Comparison of ENCODE assay signal across 8 cellular contexts in genomic region chr5:109479260-109479860, GRCh38.
A peak's percentile ranks its signal among the peaks of the same experiment; 100 is the strongest.
DNase-seq lines count a peak whose midpoint lies in the region; ATAC-seq and TF ChIP-seq lines count a peak whose summit lies in the region.

No MANE protein-coding gene starts in this region.

- H3K4me2 ChIP-seq in mesendoderm (ENCODE audit: low read length), result no peak overlapping the region

- no peaks in the 10 kb centered on the region for H3K27me3 ChIP-seq in mesendoderm (ENCODE audit: insufficient read depth, low read length, poor library complexity)

- no peak overlapping the region for H2BK120ac ChIP-seq in mesendoderm (ENCODE audit: low read depth, low read length)

- H3K79me2 ChIP-seq in mesendoderm (ENCODE audit: control insufficient read depth, insufficient read depth, low read length), result no peaks in the 10 kb centered on the region

- TF ChIP-seq CTCF in AG09319 (IDR thresholded peaks at IDR 0.05; ENCODE audit: low read depth, low read length) (peak; percentile 47), fibroblast of the aortic adventitia (IDR thresholded peaks at IDR 0.05; ENCODE audit: insufficient read depth, low read length) (peak; percentile 48)

- no peak overlapping the region for H3K18ac ChIP-seq in mesendoderm (ENCODE audit: low read length)

- no peak overlapping the region for H3K23ac ChIP-seq in mesendoderm (ENCODE audit: low read length)

- no peak overlapping the region for H3K4ac ChIP-seq in mesendoderm (ENCODE audit: low read depth, low read length)

- ATAC-seq in GM19468 (IDR thresholded peaks at IDR 0.05; ENCODE audit: extremely low read depth, unreplicated experiment) (peak; percentile 19), HG03108 (IDR thresholded peaks at IDR 0.05; ENCODE audit: unreplicated experiment) (no peak)

- H3K4me3 ChIP-seq in fibroblast of the aortic adventitia (ENCODE audit: low read depth, low read length) (no peak overlapping the region), mesendoderm (ENCODE audit: low read length) (no peak overlapping the region)

- no peaks in the 10 kb centered on the region for H3K79me1 ChIP-seq in mesendoderm (ENCODE audit: low read length)

- H3K9ac ChIP-seq in mesendoderm (ENCODE audit: low read length), result no peak overlapping the region

- no peak overlapping the region for H2BK15ac ChIP-seq in mesendoderm (replicated peaks; ENCODE audit: low read depth)

- no peaks in the 10 kb centered on the region for H3K36me3 ChIP-seq in mesendoderm (ENCODE audit: control insufficient read depth, insufficient read depth, low read length)

- no peak overlapping the region for H4K8ac ChIP-seq in mesendoderm (ENCODE audit: low read depth, low read length)

- H2BK5ac ChIP-seq in mesendoderm (ENCODE audit: low read length), result no peak overlapping the region

- DNase-seq in AG09319 (ENCODE audit: extremely low read depth, low read depth) (no peak), OCI-M1 (lab: John Stamatoyannopoulos, UW) (peak; percentile 41), fibroblast of the aortic adventitia (ENCODE audit: low read depth) (peak; percentile 57), mesendoderm (no peak), superior temporal gyrus (ENCODE audit: extremely low spot score) (no peak)
- DNase-seq in stimulated activated CD4-positive, alpha-beta T cell treated with anti-CD3 and anti-CD28 coated beads, Interleukin-2, amount 100 ng/mL, for 48 hours, result no peak

- H3K56ac ChIP-seq in mesendoderm (ENCODE audit: low read length), result no peak overlapping the region

- H3K27ac ChIP-seq in mesendoderm (ENCODE audit: low read depth, low read length), result no peak overlapping the region

- no peak overlapping the region for H4K5ac ChIP-seq in mesendoderm (ENCODE audit: low read length)

- peaks cover 9% of the 10 kb centered on the region for H3K4me1 ChIP-seq in mesendoderm (ENCODE audit: control insufficient read depth, low read depth, low read length)

- WGBS in mesendoderm (ENCODE audit: extremely low coverage, insufficient coverage, low lambda C conversion rate), result no CpG with 5 or more reads among the region's 2 CpGs

- no peak overlapping the region for H2AK5ac ChIP-seq in mesendoderm (ENCODE audit: low read length)

Comparison
In these comparisons a context has a peak if more than half of its experiments do, and no peak if none do; other contexts are left out.
1. DNase-seq: peak in OCI-M1 (single experiment) and fibroblast of the aortic adventitia (single experiment); none in AG09319 (single experiment), mesendoderm (single experiment), stimulated activated CD4-positive, alpha-beta T cell treated with anti-CD3 and anti-CD28 coated beads, Interleukin-2, amount 100 ng/mL, for 48 hours (0 of 2) and superior temporal gyrus (single experiment).